Comparison of ENCODE assay signal across 8 cellular contexts in genomic region chr13:20160346-20161274, GRCh38. TPM values are rescaled to one million over a fixed set of nuclear protein-coding genes. Genes with fewer than 3 reads are reported as not detected.
A peak's percentile ranks its signal among the peaks of the same experiment; 100 is the strongest.
DNase-seq lines count a peak whose midpoint lies in the region; ATAC-seq and TF ChIP-seq lines count a peak whose summit lies in the region.

Gene GJA3, minus strand, starts transcription at chr13:20161052. Its CDS starts 17,764 bp downstream, at chr13:20143288.

- no peak within 1 kb of the TSS for H2BK5ac ChIP-seq in mesenchymal stem cell (ENCODE audit: low read depth, low read length, poor library complexity, severe bottlenecking)

- no peak within 1 kb of the TSS for H3K9ac ChIP-seq in colonic mucosa (ENCODE audit: low read depth in 2 of 2, low read length in 2 of 2)
- H3K9ac ChIP-seq in mesenchymal stem cell (ENCODE audit: low read length): peak within 1 kb of the TSS; percentile 43

- H3K4me3 ChIP-seq in WERI-Rb-1 (ENCODE audit: low read depth, low read length) (peak within 1 kb of the TSS; percentile 23), colonic mucosa (peak within 1 kb of the TSS; percentile 34), mesenchymal stem cell (ENCODE audit: insufficient read depth in 1 of 2, low read depth in 1 of 2, low read length in 2 of 2) (peak within 1 kb of the TSS; percentile 64 to 75), uterus (peak within 1 kb of the TSS in 1 of 2 donors; percentile 17)

- no peak within 1 kb of the TSS for H2BK12ac ChIP-seq in mesenchymal stem cell (ENCODE audit: low read length in 2 of 2)

- no peak for TF ChIP-seq POLR2A in uterus (IDR thresholded peaks at IDR 0.05)

- intact Hi-C loops in CD14-positive monocyte (cut with micrococcal nuclease): loop anchor here (5.0 to 10.0 kb wide), 4 partner anchors 33 to 196 kb away; no protein-coding TSS in a partner anchor
- intact Hi-C loops in colonic mucosa (cut with DNase I): loop anchor here (5.0 kb wide), 2 partner anchors 68 to 233 kb away; no protein-coding TSS in a partner anchor
- intact Hi-C loops in uterus (cut with DNase I; ENCODE audit: low total_unique reads): no loop called here

- peak; percentile 64 for ATAC-seq in GM19438 (IDR thresholded peaks at IDR 0.05; ENCODE audit: low read depth, unreplicated experiment)
- ATAC-seq in HG03469 (IDR thresholded peaks at IDR 0.05; ENCODE audit: unreplicated experiment): peak; percentile 32
- ATAC-seq in stimulated activated memory B cell treated with anti-CD40 and anti-IgM and Interleukin-4, amounts not matched to agents 10 μg/mL and 1 μg/mL and 100 μg/mL, for 72 hours: peak; percentile 81

- H4K8ac ChIP-seq in mesenchymal stem cell (ENCODE audit: low read length): peak within 1 kb of the TSS; percentile 42

- H3K36me3 Mint-ChIP-seq in CD14-positive monocyte: peaks cover 0 to 7% of the 10 kb centered on the region in 2 donors
- H3K36me3 Mint-ChIP-seq in stimulated activated memory B cell treated with anti-CD40 and anti-IgM and Interleukin-4, amounts not matched to agents 10 μg/mL and 1 μg/mL and 100 μg/mL, for 72 hours: no peaks in the 10 kb centered on the region

- peaks cover 24% of the 10 kb centered on the region for H3K4me1 Mint-ChIP-seq in CD14-positive monocyte
- H3K4me1 Mint-ChIP-seq in stimulated activated memory B cell treated with anti-CD40 and anti-IgM and Interleukin-4, amounts not matched to agents 10 μg/mL and 1 μg/mL and 100 μg/mL, for 72 hours: peaks cover 22% of the 10 kb centered on the region

- H3K4me3 Mint-ChIP-seq in CD14-positive monocyte: peak within 1 kb of the TSS; percentile 77 to 90
- peak within 1 kb of the TSS; percentile 86 for H3K4me3 Mint-ChIP-seq in stimulated activated memory B cell treated with anti-CD40 and anti-IgM and Interleukin-4, amounts not matched to agents 10 μg/mL and 1 μg/mL and 100 μg/mL, for 72 hours

- no peak within 1 kb of the TSS for H2AK5ac ChIP-seq in mesenchymal stem cell (ENCODE audit: low read length, severe bottlenecking)

- H3K4me1 ChIP-seq in colonic mucosa: peaks cover 5% of the 10 kb centered on the region
- peaks cover 16% of the 10 kb centered on the region for H3K4me1 ChIP-seq in mesenchymal stem cell (ENCODE audit: control insufficient read depth, insufficient read depth, low read depth, low read length)
- H3K4me1 ChIP-seq in uterus: peaks cover 0 to 14% of the 10 kb centered on the region in 2 donors

- H3K27ac Mint-ChIP-seq in CD14-positive monocyte: peak within 1 kb of the TSS in 1 of 7 donors; percentile 68
- H3K27ac Mint-ChIP-seq in stimulated activated memory B cell treated with anti-CD40 and anti-IgM and Interleukin-4, amounts not matched to agents 10 μg/mL and 1 μg/mL and 100 μg/mL, for 72 hours: peak within 1 kb of the TSS; percentile 75

- H3K14ac ChIP-seq in mesenchymal stem cell (ENCODE audit: low read length in 2 of 2): peak within 1 kb of the TSS in 1 of 2 experiments; percentile 48

- peak within 1 kb of the TSS; percentile 72 for H3K4me2 ChIP-seq in mesenchymal stem cell (ENCODE audit: low read length, poor library complexity, severe bottlenecking)

- peak within 1 kb of the TSS; percentile 39 for H2AFZ ChIP-seq in mesenchymal stem cell (ENCODE audit: low read depth, low read length)

- peaks cover 56 to 73% (median 65%) of the 10 kb centered on the region in 3 donors for H3K27me3 Mint-ChIP-seq in CD14-positive monocyte (ENCODE audit: low read depth in 3 of 3)
- H3K27me3 Mint-ChIP-seq in stimulated activated memory B cell treated with anti-CD40 and anti-IgM and Interleukin-4, amounts not matched to agents 10 μg/mL and 1 μg/mL and 100 μg/mL, for 72 hours: peaks cover 3% of the 10 kb centered on the region

- no peak within 1 kb of the TSS for H2BK15ac ChIP-seq in mesenchymal stem cell (ENCODE audit: low read depth, poor library complexity, severe bottlenecking)

- TF ChIP-seq CTCF in CD14-positive monocyte (IDR thresholded peaks at IDR 0.05) (no peak), WERI-Rb-1 (IDR thresholded peaks at IDR 0.05; ENCODE audit: low read depth, low read length) (no peak), colonic mucosa (IDR thresholded peaks at IDR 0.05) (no peak), uterus (IDR thresholded peaks at IDR 0.05) (no peak)

- H3K18ac ChIP-seq in mesenchymal stem cell (ENCODE audit: low read depth in 1 of 2, low read length in 2 of 2): peak within 1 kb of the TSS in 1 of 2 experiments; percentile 56

- H3K9me3 ChIP-seq in WERI-Rb-1 (ENCODE audit: severe bottlenecking) (peaks cover 5% of the 10 kb centered on the region), colonic mucosa (no peaks in the 10 kb centered on the region), mesenchymal stem cell (ENCODE audit: control insufficient read depth, low read length) (no peaks in the 10 kb centered on the region), uterus (no peaks in the 10 kb centered on the region)

- H3K36me3 ChIP-seq in WERI-Rb-1: no peaks in the 10 kb centered on the region
- no peaks in the 10 kb centered on the region for H3K36me3 ChIP-seq in colonic mucosa
- peaks cover 0 to 7% of the 10 kb centered on the region in 2 experiments for H3K36me3 ChIP-seq in mesenchymal stem cell (ENCODE audit: control insufficient read depth in 1 of 2, insufficient read depth in 2 of 2, low read depth in 1 of 2, low read length in 2 of 2)
- no peaks in the 10 kb centered on the region for H3K36me3 ChIP-seq in uterus

- H3K4ac ChIP-seq in mesenchymal stem cell (ENCODE audit: low read depth in 1 of 2, low read length in 2 of 2): no peak within 1 kb of the TSS

- under 1% methylated on average over 67 of the region's 93 CpGs for WGBS in mesenchymal stem cell

- H3K79me1 ChIP-seq in mesenchymal stem cell (replicated peaks; ENCODE audit: low read length, poor library complexity, severe bottlenecking): no peaks in the 10 kb centered on the region

- H2BK120ac ChIP-seq in mesenchymal stem cell (ENCODE audit: low read depth, low read length): no peak within 1 kb of the TSS

- H3K27ac ChIP-seq in WERI-Rb-1 (no peak within 1 kb of the TSS), colonic mucosa (no peak within 1 kb of the TSS), mesenchymal stem cell (ENCODE audit: low read length, poor library complexity, severe bottlenecking) (no peak within 1 kb of the TSS), uterus (no peak within 1 kb of the TSS)

- DNase-seq in CD14-positive monocyte (ENCODE audit: low spot score): no peak
- DNase-seq in WERI-Rb-1: peak; percentile 50
- DNase-seq in colonic mucosa: no peak
- peak; percentile 40 for DNase-seq in mesenchymal stem cell
- no peak for DNase-seq in uterus

- peaks cover 0 to 10% (median 3%) of the 10 kb centered on the region in 7 donors for H3K9me3 Mint-ChIP-seq in CD14-positive monocyte
- H3K9me3 Mint-ChIP-seq in stimulated activated memory B cell treated with anti-CD40 and anti-IgM and Interleukin-4, amounts not matched to agents 10 μg/mL and 1 μg/mL and 100 μg/mL, for 72 hours: no peaks in the 10 kb centered on the region

- no peak within 1 kb of the TSS for H4K91ac ChIP-seq in mesenchymal stem cell (ENCODE audit: low read length)

- H3K27me3 ChIP-seq in WERI-Rb-1 (ENCODE audit: insufficient read depth, low read depth, severe bottlenecking) (peaks cover 97% of the 10 kb centered on the region), colonic mucosa (peaks cover 59% of the 10 kb centered on the region), mesenchymal stem cell (ENCODE audit: control insufficient read depth in 1 of 2, insufficient read depth in 1 of 2, low read length in 2 of 2) (peaks cover 28 to 51% of the 10 kb centered on the region in 2 experiments), uterus (peaks cover 41 to 61% of the 10 kb centered on the region in 2 donors)

- peak within 1 kb of the TSS in 1 of 2 experiments; percentile 40 for H3K23ac ChIP-seq in mesenchymal stem cell (ENCODE audit: low read length in 2 of 2)

RNA-seq across cellular contexts. Expression of gene GJA3, which starts in this region (rescaled TPM):
- polyA plus RNA-seq in CD14-positive monocyte: not detected
- total RNA-seq in colonic mucosa (under 1 TPM in 1 of 2 donors, not detected in 1; 0.05 TPM), uterus (under 1 TPM in 2 of 4 donors, not detected in 2; 0.07 to 0.37 TPM)
- 0.03 TPM for polyA plus RNA-seq in mesenchymal stem cell (2013, experiment 1 of 2)
- 0.03 TPM for polyA plus RNA-seq in mesenchymal stem cell (2013, experiment 2 of 2)

Comparison
In these comparisons a context has a peak if more than half of its experiments do, and no peak if none do; other contexts are left out.
1. DNase-seq: peak in WERI-Rb-1 (single experiment) and mesenchymal stem cell (single experiment); none in CD14-positive monocyte (single experiment), colonic mucosa (single experiment) and uterus (0 of 2).
2. Peak in every context shown above with its lines, with median percentiles within 50 percentile points of each other: ATAC-seq.